In the genomic region with DNA sequence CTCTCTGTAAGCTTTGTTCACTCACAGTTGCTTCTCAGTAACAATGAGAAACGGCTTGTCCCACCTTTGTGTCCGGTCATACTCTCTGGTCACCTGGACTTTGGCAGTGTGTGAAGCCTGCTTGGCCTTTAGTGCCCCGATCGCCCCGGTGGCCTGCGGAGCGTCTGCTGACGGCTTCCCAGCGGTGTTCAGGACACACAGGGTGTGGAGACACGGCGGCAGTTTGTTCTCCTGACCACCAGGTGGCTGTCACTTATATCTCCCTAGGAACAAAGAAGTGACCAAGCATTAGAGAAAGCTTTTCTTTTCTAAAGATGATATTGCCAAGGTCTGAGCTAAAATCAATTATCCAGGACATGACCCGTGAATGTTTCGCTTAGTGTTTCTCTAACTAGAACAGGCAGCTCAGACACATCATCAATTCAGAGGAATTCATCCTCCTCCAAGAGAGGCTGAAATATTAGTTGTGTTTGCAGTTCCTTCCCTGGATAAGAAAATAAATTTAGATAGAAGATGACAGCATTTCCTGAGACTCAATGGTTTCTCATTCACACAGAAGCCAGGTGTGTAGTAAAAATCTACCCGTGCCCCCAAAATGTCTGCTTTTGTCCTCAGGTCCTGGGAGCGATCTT, we compare ENCODE assay signal across 9 cellular contexts.
DNase-seq lines count a peak whose midpoint lies in the region; ATAC-seq and TF ChIP-seq lines count a peak whose summit lies in the region.
"Had no signal": no experiment of that assay in that cellular context is flagged by ENCODE, and none has a peak within 500 bp of the region (broad histone marks: within the 10 kb centered on the region; RNA-seq: fewer than 3 reads in every experiment).

No MANE protein-coding gene starts in this region.

- 77% methylated on average over 13 of the region's 15 CpGs for WGBS in mesenchymal stem cell
- 41 to 59% methylated on average over 15 of the region's 15 CpGs for WGBS in sigmoid colon, 2 donors

- H2AK5ac ChIP-seq in mesenchymal stem cell (ENCODE audit: low read length, severe bottlenecking): peak overlapping the region; percentile 41

- H2BK12ac ChIP-seq in mesenchymal stem cell (ENCODE audit: low read length in 2 of 2): no peak overlapping the region

- H2BK15ac ChIP-seq in mesenchymal stem cell (ENCODE audit: low read depth, poor library complexity, severe bottlenecking): no peak overlapping the region

- no peak overlapping the region for H3K18ac ChIP-seq in mesenchymal stem cell (ENCODE audit: low read depth in 1 of 2, low read length in 2 of 2)

- peaks cover 3% of the 10 kb centered on the region for H3K4me1 ChIP-seq in mesenchymal stem cell (ENCODE audit: control insufficient read depth, insufficient read depth, low read depth, low read length)
- H3K4me1 ChIP-seq in sigmoid colon: no peaks in the 10 kb centered on the region

- no peak overlapping the region for H2BK5ac ChIP-seq in mesenchymal stem cell (ENCODE audit: low read depth, low read length, poor library complexity, severe bottlenecking)

- H3K36me3 ChIP-seq in mesenchymal stem cell (ENCODE audit: control insufficient read depth in 1 of 2, insufficient read depth in 2 of 2, low read depth in 1 of 2, low read length in 2 of 2) (no peaks in the 10 kb centered on the region), sigmoid colon (no peaks in the 10 kb centered on the region)

- no peak overlapping the region for H3K4me2 ChIP-seq in mesenchymal stem cell (ENCODE audit: low read length, poor library complexity, severe bottlenecking)

- peak; percentile 61 for DNase-seq in DMS53 (lab: John Stamatoyannopoulos, UW)
- peak in 1 of 2 experiments; percentile 4 for DNase-seq in HL-60 (ENCODE audit: low read depth in 1 of 2, low spot score in 1 of 2)
- DNase-seq in astrocyte of the cerebellum (ENCODE audit: low read depth): no peak
- DNase-seq in mesenchymal stem cell: peak; percentile 3
- no peak for DNase-seq in NCI-H1105 treated with DMSO at 0.1 percent for 48 hours (lab: John Stamatoyannopoulos, UW)
- DNase-seq in sigmoid colon: no peak
- no peak for DNase-seq in COLO668 (lab: John Stamatoyannopoulos, UW; ENCODE audit: unreplicated experiment)

- H3K79me1 ChIP-seq in mesenchymal stem cell (replicated peaks; ENCODE audit: low read length, poor library complexity, severe bottlenecking): no peaks in the 10 kb centered on the region

- H3K14ac ChIP-seq in mesenchymal stem cell (ENCODE audit: low read length in 2 of 2): no peak overlapping the region

- intact Hi-C loops in sigmoid colon (cut with DNase I): no loop called here

- in situ Hi-C loops in astrocyte of the cerebellum (cut with HindIII; ENCODE audit: low sequenced_read_pairs): no loop called here

- peak; percentile 16 for TF ChIP-seq CTCF in HL-60 (IDR thresholded peaks at IDR 0.05; ENCODE audit: insufficient read depth, low read length)
- peak; percentile 50 for TF ChIP-seq CTCF in astrocyte of the cerebellum (IDR thresholded peaks at IDR 0.05; ENCODE audit: low read depth, low read length, missing control alignments)
- peak in 1 of 4 experiments; percentile 27 for TF ChIP-seq CTCF in sigmoid colon (IDR thresholded peaks at IDR 0.05)

- H3K4ac ChIP-seq in mesenchymal stem cell (ENCODE audit: low read depth in 1 of 2, low read length in 2 of 2): no peak overlapping the region

- H3K9ac ChIP-seq in mesenchymal stem cell (ENCODE audit: low read length): no peak overlapping the region

- no peak for TF ChIP-seq POLR2A in sigmoid colon (IDR thresholded peaks at IDR 0.05)

- no peak overlapping the region for H4K91ac ChIP-seq in mesenchymal stem cell (ENCODE audit: low read length)

- H3K27ac ChIP-seq in HL-60 (replicated peaks) (no peak overlapping the region), mesenchymal stem cell (ENCODE audit: low read length, poor library complexity, severe bottlenecking) (no peak overlapping the region), sigmoid colon (no peak overlapping the region)

- peaks cover 12% of the 10 kb centered on the region for H3K9me3 ChIP-seq in mesenchymal stem cell (ENCODE audit: control insufficient read depth, low read length)
- no peaks in the 10 kb centered on the region for H3K9me3 ChIP-seq in sigmoid colon

- no peak for ATAC-seq in HG03565 (IDR thresholded peaks at IDR 0.05; ENCODE audit: unreplicated experiment)

- H2BK120ac ChIP-seq in mesenchymal stem cell (ENCODE audit: low read depth, low read length): no peak overlapping the region

- no peak overlapping the region for H2AFZ ChIP-seq in mesenchymal stem cell (ENCODE audit: low read depth, low read length)

- no peak overlapping the region for H4K8ac ChIP-seq in mesenchymal stem cell (ENCODE audit: low read length)

- no peak for TF ChIP-seq EP300 in sigmoid colon (IDR thresholded peaks at IDR 0.05)

- H3K4me3 ChIP-seq in HL-60 (replicated peaks; ENCODE audit: insufficient read depth, low read length) (no peak overlapping the region), astrocyte of the cerebellum (ENCODE audit: low read depth, low read length) (no peak overlapping the region), mesenchymal stem cell (ENCODE audit: insufficient read depth in 1 of 2, low read depth in 1 of 2, low read length in 2 of 2) (no peak overlapping the region), sigmoid colon (no peak overlapping the region)
- H3K4me3 ChIP-seq: lung had no signal

- no peak overlapping the region for H3K23ac ChIP-seq in mesenchymal stem cell (ENCODE audit: low read length in 2 of 2)

- H3K27me3 ChIP-seq in HL-60 (ENCODE audit: insufficient read depth, poor library complexity, severe bottlenecking) (no peaks in the 10 kb centered on the region), mesenchymal stem cell (ENCODE audit: control insufficient read depth in 1 of 2, insufficient read depth in 1 of 2, low read length in 2 of 2) (no peaks in the 10 kb centered on the region), sigmoid colon (no peaks in the 10 kb centered on the region)

Comparison
In these comparisons a context has a peak if more than half of its experiments do, and no peak if none do; other contexts are left out.
1. DNase-seq: peak in DMS53 (single experiment) and mesenchymal stem cell (single experiment); none in astrocyte of the cerebellum (single experiment), NCI-H1105 treated with DMSO at 0.1 percent for 48 hours (single experiment), sigmoid colon (single experiment) and COLO668 (single experiment).